Comparison of ENCODE assay signal across 29 cellular contexts in genomic region chr10:121521794-121522556, GRCh38.
"Had no signal": no experiment of that assay in that cellular context is flagged by ENCODE, and none has a peak within 500 bp of the region (broad histone marks: within the 10 kb centered on the region; RNA-seq: fewer than 3 reads in every experiment).

No MANE protein-coding gene starts in this region.

- H3K27me3 Mint-ChIP-seq: effector memory CD8-positive, alpha-beta T cell; stimulated activated naive B cell treated with anti-CD40 and anti-IgM and Interleukin-4, amounts not matched to agents 10 μg/mL and 1 μg/mL and 100 μg/mL, for 72 hours; type B pancreatic cell had no signal

- H3K36me3 ChIP-seq: gastrocnemius medialis, pancreas, right atrium auricular region had no signal

- H3K27ac ChIP-seq: coronary artery, gastrocnemius medialis, pancreas, right atrium auricular region, testis had no signal

- ATAC-seq: activated CD4-positive, CD25-positive, alpha-beta regulatory T cell treated with anti-CD3 and anti-CD28 coated beads, Interleukin-2, amount 50 U/mL, for 24 hours; effector memory CD8-positive, alpha-beta T cell; gastrocnemius medialis; left colon; naive thymus-derived CD8-positive, alpha-beta T cell; stimulated activated naive B cell treated with anti-CD40 and anti-IgM and Interleukin-4, amounts not matched to agents 10 μg/mL and 1 μg/mL and 100 μg/mL, for 72 hours had no signal

- H3K4me1 ChIP-seq: gastrocnemius medialis had no signal

- H3K36me3 Mint-ChIP-seq: stimulated activated naive B cell treated with anti-CD40 and anti-IgM and Interleukin-4, amounts not matched to agents 10 μg/mL and 1 μg/mL and 100 μg/mL, for 72 hours had no signal

- DNase-seq: activated CD4-positive, alpha-beta T cell treated with anti-CD3 and anti-CD28 coated beads for 48 hours; activated CD4-positive, alpha-beta T cell treated with anti-CD3 and anti-CD28 coated beads, Interleukin-2, amount 50 U/mL, for 48 hours; activated CD8-positive, alpha-beta memory T cell treated with anti-CD3 and anti-CD28 coated beads for 24 hours; activated gamma-delta T cell; activated naive CD4-positive, alpha-beta T cell treated with anti-CD3 and anti-CD28 coated beads, Interleukin-2, amount 50 U/mL, for 16 hours; anterior cingulate cortex; cerebellar nuclear complex; effector memory CD8-positive, alpha-beta T cell; erythroblast; gastrocnemius medialis; glutamatergic neuron; islet precursor cell; left colon; mammary epithelial cell; midbrain; naive thymus-derived CD8-positive, alpha-beta T cell; nucleus accumbens; pancreas; stimulated activated CD4-positive, alpha-beta T cell treated with anti-CD3 and anti-CD28 coated beads, Interleukin-15, amount 100 ng/mL, for 24 hours; stimulated activated CD4-positive, alpha-beta T cell treated with anti-CD3 and anti-CD28 coated beads, Interleukin-2, amount 100 ng/mL, for 24 hours; stimulated activated naive B cell treated with anti-CD40 and anti-IgM and Interleukin-4, amounts not matched to agents 10 μg/mL and 1 μg/mL and 100 μg/mL, for 72 hours; stomach; testis had no signal

- H3K9me3 ChIP-seq: gastrocnemius medialis, pancreas, right atrium auricular region, stomach, testis had no signal

- H3K9me3 Mint-ChIP-seq: activated T-helper 1 cell treated with anti-CD3 and anti-CD28 coated beads, Interleukin-12 subunit alpha, Interleukin-12 subunit beta, Interleukin-2, Interleukin-4 antibody, amounts not matched to agents 30 ng/mL and 10 ng/mL and 1 ng/mL, durations not matched to agents 14 hours and 24 hours and 36 hours; effector memory CD8-positive, alpha-beta T cell; neural crest cell; type B pancreatic cell had no signal

- H3K27ac Mint-ChIP-seq: activated T-helper 1 cell treated with anti-CD3 and anti-CD28 coated beads, Interleukin-12 subunit alpha, Interleukin-12 subunit beta, Interleukin-2, Interleukin-4 antibody, amounts not matched to agents 30 ng/mL and 10 ng/mL and 1 ng/mL, durations not matched to agents 14 hours and 24 hours and 36 hours; naive thymus-derived CD8-positive, alpha-beta T cell; stimulated activated naive B cell treated with anti-CD40 and anti-IgM and Interleukin-4, amounts not matched to agents 10 μg/mL and 1 μg/mL and 100 μg/mL, for 72 hours; type B pancreatic cell had no signal

- H3K4me3 ChIP-seq: coronary artery, gastrocnemius medialis, pancreas, right atrium auricular region, stomach, testis had no signal

- H3K4me3 Mint-ChIP-seq: activated T-helper 1 cell treated with anti-CD3 and anti-CD28 coated beads, Interleukin-12 subunit alpha, Interleukin-12 subunit beta, Interleukin-2, Interleukin-4 antibody, amounts not matched to agents 30 ng/mL and 10 ng/mL and 1 ng/mL, durations not matched to agents 14 hours and 24 hours and 36 hours; effector memory CD8-positive, alpha-beta T cell; naive thymus-derived CD8-positive, alpha-beta T cell; neural crest cell; stimulated activated naive B cell treated with anti-CD40 and anti-IgM and Interleukin-4, amounts not matched to agents 10 μg/mL and 1 μg/mL and 100 μg/mL, for 72 hours; type B pancreatic cell had no signal

- H3K4me1 Mint-ChIP-seq: naive thymus-derived CD8-positive, alpha-beta T cell had no signal
